8 cellular contexts compared by ENCODE assay signal in the genomic region with DNA sequence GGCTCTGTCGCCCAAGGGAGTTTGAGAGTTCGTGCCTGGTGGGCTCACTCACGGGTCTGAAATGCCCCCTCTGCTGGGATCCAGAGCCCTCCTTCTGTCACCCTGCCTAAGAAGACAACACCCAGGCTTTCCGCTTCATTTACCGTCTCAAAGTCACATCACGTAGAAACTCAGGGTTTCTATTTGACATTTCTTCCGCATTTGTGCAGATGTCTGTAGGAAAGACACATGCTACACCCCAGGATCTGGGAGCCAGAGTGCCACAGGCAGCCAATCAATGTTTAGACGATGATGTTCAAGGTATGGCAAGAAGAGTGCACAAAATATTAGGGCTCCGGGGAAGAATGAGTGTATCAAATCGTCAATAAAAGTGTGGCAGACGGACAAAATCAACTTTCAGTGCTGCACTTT. TPM values are rescaled to one million over a fixed set of nuclear protein-coding genes. Genes with fewer than 3 reads are reported as not detected.
A peak's percentile ranks its signal among the peaks of the same experiment; 100 is the strongest.
DNase-seq lines count a peak whose midpoint lies in the region; ATAC-seq and TF ChIP-seq lines count a peak whose summit lies in the region.

No MANE protein-coding gene starts in this region.

- POLR2A ChIA-PET in CD8-positive, alpha-beta T cell (lab: Charles Lee) = interaction anchor here (1.2 to 5.0 kb wide), 3 partner anchors 8 to 24 kb away, joined by 4 to 41 read pairs (median 11); a partner anchor contains a TSS
- POLR2A ChIA-PET in T-cell (lab: Charles Lee) = interaction anchor here in 1 of 2 donors (0.7 kb wide), 1 partner anchor 33 kb away, joined by 4 read pairs; no protein-coding TSS in a partner anchor

- H2AFZ ChIP-seq in trophoblast cell (ENCODE audit: insufficient read depth, low read length, poor library complexity) = no peak overlapping the region

- H3K27ac Mint-ChIP-seq in CD8-positive, alpha-beta T cell = peak overlapping the region; percentile 87
- peak overlapping the region; percentile 92 to 93 for H3K27ac Mint-ChIP-seq in T-cell

- H3K9me3 ChIP-seq in CD8-positive, alpha-beta T cell (ENCODE audit: low read length) = no peaks in the 10 kb centered on the region
- H3K9me3 ChIP-seq in trophoblast cell (ENCODE audit: insufficient read depth, low read depth, low read length) = no peaks in the 10 kb centered on the region
- H3K9me3 ChIP-seq in left lung = no peaks in the 10 kb centered on the region

- intact Hi-C loops in CD8-positive, alpha-beta T cell (cut with DNase I, micrococcal nuclease) = loop anchor here in 1 of 2 experiments (5.0 kb wide), 1 partner anchor 33 kb away; no protein-coding TSS in a partner anchor
- intact Hi-C loops in left lung (cut with DNase I) (no loop called here), lower leg skin (cut with DNase I; ENCODE audit: low total_unique reads) (no loop called here)

- H3K27ac ChIP-seq in CD8-positive, alpha-beta T cell (ENCODE audit: low read depth, low read length) = peak overlapping the region; percentile 50
- H3K27ac ChIP-seq in trophoblast cell (ENCODE audit: low read depth, low read length) = no peak overlapping the region
- no peak overlapping the region for H3K27ac ChIP-seq in left lung

- H4K12ac ChIP-seq in trophoblast cell (ENCODE audit: low read depth, low read length) = no peak overlapping the region

- H3K4me1 ChIP-seq in CD8-positive, alpha-beta T cell (ENCODE audit: insufficient read depth, low read length) = peaks cover 73% of the 10 kb centered on the region
- H3K4me1 ChIP-seq in trophoblast cell (ENCODE audit: control insufficient read depth in 1 of 2, insufficient read depth in 2 of 2, low read length in 2 of 2) (no peaks in the 10 kb centered on the region), left lung (peaks cover 0 to 22% of the 10 kb centered on the region in 2 donors)

- TF ChIP-seq POLR2A in lower leg skin (IDR thresholded peaks at IDR 0.05) = no peak

- H3K27me3 ChIP-seq in CD8-positive, alpha-beta T cell (ENCODE audit: insufficient read depth, low read length) = no peaks in the 10 kb centered on the region
- H3K27me3 ChIP-seq in trophoblast cell (ENCODE audit: insufficient read depth, low read length) (no peaks in the 10 kb centered on the region), left lung (no peaks in the 10 kb centered on the region)

- H4K91ac ChIP-seq in trophoblast cell (ENCODE audit: low read depth, low read length) = no peak overlapping the region

- H4K8ac ChIP-seq in trophoblast cell (ENCODE audit: low read depth, low read length) = no peak overlapping the region

- no peaks in the 10 kb centered on the region for H3K36me3 ChIP-seq in CD8-positive, alpha-beta T cell (ENCODE audit: insufficient read depth, low read length)
- H3K36me3 ChIP-seq in trophoblast cell (ENCODE audit: control insufficient read depth in 1 of 2, insufficient read depth in 2 of 2, low read length in 2 of 2) (no peaks in the 10 kb centered on the region), left lung (no peaks in the 10 kb centered on the region)

- no peak overlapping the region for H2BK5ac ChIP-seq in trophoblast cell (ENCODE audit: low read depth, low read length, poor library complexity)

- no peak for ATAC-seq in CD8-positive, alpha-beta T cell
- ATAC-seq in GM19025 (IDR thresholded peaks at IDR 0.05; ENCODE audit: low read depth, unreplicated experiment) (peak; percentile 26), HG02943 (IDR thresholded peaks at IDR 0.05; ENCODE audit: low read depth, unreplicated experiment) (peak; percentile 41), T-cell (replicated peaks in 1 of 4) (no peak), left lung (no peak)

- peaks cover 3% of the 10 kb centered on the region for H3K9me3 Mint-ChIP-seq in CD8-positive, alpha-beta T cell
- H3K9me3 Mint-ChIP-seq in T-cell = peaks cover 0 to 3% (median 0%) of the 10 kb centered on the region in 3 donors

- peak overlapping the region; percentile 42 for H3K4me3 Mint-ChIP-seq in CD8-positive, alpha-beta T cell
- peak overlapping the region; percentile 31 to 74 (median 35) for H3K4me3 Mint-ChIP-seq in T-cell

- no peak overlapping the region for H3K18ac ChIP-seq in trophoblast cell (ENCODE audit: low read length)

- CTCF ChIA-PET in CD8-positive, alpha-beta T cell (lab: Charles Lee) = interaction anchor here (1.0 to 3.7 kb wide), 3 partner anchors 9 to 24 kb away, joined by 3 to 31 read pairs (median 10); a partner anchor contains a TSS
- CTCF ChIA-PET in T-cell (lab: Charles Lee) = interaction anchor here in 1 of 2 donors (1.4 kb wide), 1 partner anchor 32 kb away, joined by 6 read pairs; no protein-coding TSS in a partner anchor

- H3K23ac ChIP-seq in trophoblast cell (ENCODE audit: low read length) = no peak overlapping the region

- H2AK5ac ChIP-seq in trophoblast cell (ENCODE audit: low read length) = no peak overlapping the region

- no peak overlapping the region for H2BK12ac ChIP-seq in trophoblast cell (ENCODE audit: low read length)

- no peak overlapping the region for H3K14ac ChIP-seq in trophoblast cell (ENCODE audit: low read length)

- H3K4me3 ChIP-seq in CD8-positive, alpha-beta T cell (ENCODE audit: low read depth, low read length) = no peak overlapping the region
- H3K4me3 ChIP-seq in trophoblast cell (ENCODE audit: low read depth, low read length) (no peak overlapping the region), left lung (no peak overlapping the region), lower leg skin (ENCODE audit: low read depth, poor library complexity, severe bottlenecking) (no peak overlapping the region)

- no peak for DNase-seq in CD8-positive, alpha-beta T cell
- DNase-seq in T-cell (no peak), hippocampal formation (lab: John Stamatoyannopoulos, UW) (no peak), trophoblast cell (no peak), left lung (no peak), lower leg skin (ENCODE audit: low spot score in 2 of 2) (no peak)

- no peaks in the 10 kb centered on the region for H3K79me2 ChIP-seq in trophoblast cell (ENCODE audit: control insufficient read depth, insufficient read depth, low read length, poor library complexity)

- no CpG with 5 or more reads among the region's 11 CpGs for WGBS in trophoblast cell (ENCODE audit: extremely low coverage, insufficient coverage, insufficient read length)
- 86 to 87% methylated on average over 11 of the region's 11 CpGs for WGBS in lower leg skin, 2 donors

- peaks cover 95% of the 10 kb centered on the region for H3K4me1 Mint-ChIP-seq in CD8-positive, alpha-beta T cell (ENCODE audit: low read depth)
- peaks cover 94 to 95% (median 95%) of the 10 kb centered on the region in 3 donors for H3K4me1 Mint-ChIP-seq in T-cell

- no peaks in the 10 kb centered on the region for H3K79me1 ChIP-seq in trophoblast cell (ENCODE audit: low read length)

- H3K36me3 Mint-ChIP-seq in CD8-positive, alpha-beta T cell = peaks cover 35% of the 10 kb centered on the region
- H3K36me3 Mint-ChIP-seq in T-cell = peaks cover 35% of the 10 kb centered on the region

- no peak overlapping the region for H3K4ac ChIP-seq in trophoblast cell (ENCODE audit: low read depth, low read length)

- no peak for TF ChIP-seq CTCF in CD8-positive, alpha-beta T cell (IDR thresholded peaks at IDR 0.05)
- TF ChIP-seq CTCF in left lung (IDR thresholded peaks at IDR 0.05) (no peak), lower leg skin (IDR thresholded peaks at IDR 0.05) (no peak)

- no peak overlapping the region for H2BK120ac ChIP-seq in trophoblast cell (ENCODE audit: insufficient read depth, low read length, poor library complexity)

- no peak overlapping the region for H3K4me2 ChIP-seq in trophoblast cell (ENCODE audit: low read length)

- H3K27me3 Mint-ChIP-seq in CD8-positive, alpha-beta T cell (ENCODE audit: low read depth) = no peaks in the 10 kb centered on the region
- H3K27me3 Mint-ChIP-seq in T-cell = no peaks in the 10 kb centered on the region

- H3K9ac ChIP-seq in trophoblast cell (ENCODE audit: low read length) = no peak overlapping the region

RNA-seq across cellular contexts. Expression of a gene that starts 24.4 kb away (rescaled TPM):
- total RNA-seq in CD8-positive, alpha-beta T cell = 1 to 10 TPM in 1 of 2 experiments, under 1 TPM in 1; 0.50 to 2.0 TPM
- total RNA-seq in T-cell = 1 to 10 TPM; 3.3 to 6.9 (median 4.5) TPM
- 301 and 313 TPM in 2 replicates for polyA plus RNA-seq in trophoblast cell (2013)
- 10 to 100 TPM in 1 of 2 donors, 1 to 10 TPM in 1; 9.9 to 12.6 TPM for total RNA-seq in left lung
- 10 to 100 TPM in 3 of 4 donors, 1 to 10 TPM in 1; 6.7 to 25.0 (median 16.7) TPM for total RNA-seq in lower leg skin

Comparison
In these comparisons a context has a peak if more than half of its experiments do, and no peak if none do; other contexts are left out.
1. ATAC-seq: peak in GM19025 (single experiment) and HG02943 (single experiment); none in CD8-positive, alpha-beta T cell (single experiment), T-cell (0 of 4) and left lung (single experiment).